In the genomic region with DNA sequence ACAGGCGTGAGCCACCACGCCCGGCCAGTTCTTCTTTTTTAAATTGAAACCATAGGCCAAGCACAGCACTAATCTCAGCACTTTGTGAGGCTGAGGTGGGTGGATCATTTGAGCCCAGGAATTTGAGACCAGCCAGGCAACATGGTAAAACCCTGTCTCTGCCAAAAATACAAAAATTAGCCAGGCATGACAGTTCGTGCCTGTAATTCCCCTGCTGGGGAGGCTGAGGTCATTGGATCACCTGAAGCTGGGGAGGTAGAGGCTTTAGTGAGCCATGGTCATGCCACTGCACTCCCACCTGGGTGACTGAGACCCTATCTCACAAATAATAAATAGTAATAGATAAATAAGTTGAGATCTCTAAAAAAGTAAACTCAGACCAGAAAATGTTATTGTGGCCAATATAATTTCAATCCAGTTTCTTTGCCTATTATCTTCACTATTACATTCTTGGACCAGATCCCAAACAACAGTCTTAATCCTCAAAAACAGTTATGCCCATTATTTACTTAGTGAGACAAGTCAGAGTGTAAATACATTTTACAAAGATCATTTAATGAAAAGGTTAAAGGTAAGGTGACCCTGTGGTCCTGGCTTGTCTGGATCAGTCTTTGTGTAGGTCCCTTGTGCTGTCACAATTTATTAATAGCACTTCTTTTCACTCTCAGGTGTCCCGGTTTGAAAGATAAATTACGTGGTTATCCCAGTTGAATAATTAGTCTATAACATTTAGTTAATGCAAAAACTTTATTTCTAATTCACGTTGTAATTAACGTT, we compare ENCODE assay signal across 1 cellular context.
TF ChIP-seq lines count a peak whose summit lies in the region.

No MANE protein-coding gene starts in this region.

TF ChIP-seq in K562, 482 proteins besides CTCF, POLR2A, EP300 and RAD21:
- TF ChIP-seq ZNF133 (CRISPR knock-in tag; IDR thresholded peaks at IDR 0.05) (no peak), MTF1 (CRISPR knock-in tag; IDR thresholded peaks at IDR 0.05; ENCODE audit: borderline replicate concordance) (peak; percentile 33; the same call in 1 of the 2 replicates), JUNB (CRISPR knock-in tag; conservative IDR thresholded peaks at IDR 0.05) (no peak), ZNF140 (CRISPR knock-in tag; IDR thresholded peaks at IDR 0.05) (peak; percentile 42; the same call in 1 of the 2 replicates)
- TF ChIP-seq, protein P1, sequence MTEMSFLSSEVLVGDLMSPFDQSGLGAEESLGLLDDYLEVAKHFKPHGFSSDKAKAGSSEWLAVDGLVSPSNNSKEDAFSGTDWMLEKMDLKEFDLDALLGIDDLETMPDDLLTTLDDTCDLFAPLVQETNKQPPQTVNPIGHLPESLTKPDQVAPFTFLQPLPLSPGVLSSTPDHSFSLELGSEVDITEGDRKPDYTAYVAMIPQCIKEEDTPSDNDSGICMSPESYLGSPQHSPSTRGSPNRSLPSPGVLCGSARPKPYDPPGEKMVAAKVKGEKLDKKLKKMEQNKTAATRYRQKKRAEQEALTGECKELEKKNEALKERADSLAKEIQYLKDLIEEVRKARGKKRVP (CRISPR knock-in tag; IDR thresholded peaks at IDR 0.05) = no peak
- TF ChIP-seq, protein P2, sequence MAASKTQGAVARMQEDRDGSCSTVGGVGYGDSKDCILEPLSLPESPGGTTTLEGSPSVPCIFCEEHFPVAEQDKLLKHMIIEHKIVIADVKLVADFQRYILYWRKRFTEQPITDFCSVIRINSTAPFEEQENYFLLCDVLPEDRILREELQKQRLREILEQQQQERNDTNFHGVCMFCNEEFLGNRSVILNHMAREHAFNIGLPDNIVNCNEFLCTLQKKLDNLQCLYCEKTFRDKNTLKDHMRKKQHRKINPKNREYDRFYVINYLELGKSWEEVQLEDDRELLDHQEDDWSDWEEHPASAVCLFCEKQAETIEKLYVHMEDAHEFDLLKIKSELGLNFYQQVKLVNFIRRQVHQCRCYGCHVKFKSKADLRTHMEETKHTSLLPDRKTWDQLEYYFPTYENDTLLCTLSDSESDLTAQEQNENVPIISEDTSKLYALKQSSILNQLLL (CRISPR knock-in tag; IDR thresholded peaks at IDR 0.05; ENCODE audit: borderline replicate concordance) = peak; percentile 59; the same call in 1 of the 2 replicates
